10 cellular contexts compared by ENCODE assay signal in genomic region chr20:64261138-64261537, GRCh38. TPM values are rescaled to one million over a fixed set of nuclear protein-coding genes. Genes with fewer than 3 reads are reported as not detected.
A peak's percentile ranks its signal among the peaks of the same experiment; 100 is the strongest.
DNase-seq lines count a peak whose midpoint lies in the region; ATAC-seq and TF ChIP-seq lines count a peak whose summit lies in the region.
"Had no signal": no experiment of that assay in that cellular context is flagged by ENCODE, and none has a peak within 500 bp of the region (broad histone marks: within the 10 kb centered on the region; RNA-seq: fewer than 3 reads in every experiment).

No MANE protein-coding gene starts in this region.

- H3K4me3 Mint-ChIP-seq in CD4-positive, alpha-beta memory T cell = peak overlapping the region; percentile 29 to 86 (median 74)
- H3K4me3 Mint-ChIP-seq in progenitor cell of endocrine pancreas (ENCODE audit: low read depth) (no peak overlapping the region), CD14-positive monocyte (no peak overlapping the region)
- H3K4me3 Mint-ChIP-seq: neural crest cell had no signal

- intact Hi-C loops in CD4-positive, alpha-beta memory T cell (cut with micrococcal nuclease) = no loop called here
- intact Hi-C loops in CD14-positive monocyte (cut with micrococcal nuclease) = no loop called here

- TF ChIP-seq CTCF in foreskin fibroblast (IDR thresholded peaks at IDR 0.05; ENCODE audit: low read depth, low read length) (no peak), progenitor cell of endocrine pancreas (IDR thresholded peaks at IDR 0.05; ENCODE audit: unreplicated experiment) (no peak), CD14-positive monocyte (IDR thresholded peaks at IDR 0.05) (no peak)

- POLR2A ChIA-PET in CD4-positive, alpha-beta memory T cell (lab: Charles Lee; ENCODE audit: partially characterized antibody) = interaction anchor here (1.2 kb wide), 1 partner anchor 18 kb away, joined by 3 read pairs; no protein-coding TSS in a partner anchor

- peaks cover 78% of the 10 kb centered on the region for H3K4me1 ChIP-seq in CD4-positive, alpha-beta memory T cell (ENCODE audit: insufficient read depth, low read length)

- peaks cover 60 to 94% (median 82%) of the 10 kb centered on the region in 4 donors for H3K4me1 Mint-ChIP-seq in CD4-positive, alpha-beta memory T cell
- H3K4me1 Mint-ChIP-seq in progenitor cell of endocrine pancreas (ENCODE audit: low read depth) = peaks cover 22% of the 10 kb centered on the region
- H3K4me1 Mint-ChIP-seq in CD14-positive monocyte = peaks cover 20% of the 10 kb centered on the region

- H3K27me3 ChIP-seq in CD4-positive, alpha-beta memory T cell (ENCODE audit: insufficient read depth, low read length) = no peaks in the 10 kb centered on the region

- no peaks in the 10 kb centered on the region for H3K9me3 Mint-ChIP-seq in CD4-positive, alpha-beta memory T cell
- no peaks in the 10 kb centered on the region for H3K9me3 Mint-ChIP-seq in progenitor cell of endocrine pancreas (ENCODE audit: low read depth)
- no peaks in the 10 kb centered on the region for H3K9me3 Mint-ChIP-seq in CD14-positive monocyte
- H3K9me3 Mint-ChIP-seq: neural crest cell had no signal

- CTCF ChIA-PET in CD4-positive, alpha-beta memory T cell (lab: Charles Lee; ENCODE audit: partially characterized antibody) = interaction anchor here (1.0 kb wide), 1 partner anchor 25 kb away, joined by 3 read pairs; no protein-coding TSS in a partner anchor

- ATAC-seq in SK-N-SH treated with all-trans-retinoic acid at 6 μM for 48 hours (peak; percentile 63), HG02852 (IDR thresholded peaks at IDR 0.05; ENCODE audit: unreplicated experiment) (no peak)

- H3K36me3 Mint-ChIP-seq in CD4-positive, alpha-beta memory T cell = peaks cover 17 to 64% of the 10 kb centered on the region in 2 donors
- peaks cover 4% of the 10 kb centered on the region for H3K36me3 Mint-ChIP-seq in progenitor cell of endocrine pancreas (ENCODE audit: insufficient read depth)
- peaks cover 46 to 49% of the 10 kb centered on the region in 2 donors for H3K36me3 Mint-ChIP-seq in CD14-positive monocyte

- no peak overlapping the region for H3K4me3 ChIP-seq in CD4-positive, alpha-beta memory T cell (ENCODE audit: low read length in 2 of 2)
- peak overlapping the region in 1 of 2 donors; percentile 37 for H3K4me3 ChIP-seq in foreskin fibroblast (ENCODE audit: low read depth in 1 of 2, low read length in 2 of 2)

- no peaks in the 10 kb centered on the region for H3K9me3 ChIP-seq in CD4-positive, alpha-beta memory T cell (ENCODE audit: control insufficient read depth in 1 of 2, low read length in 2 of 2)

- no peak for DNase-seq in CD4-positive, alpha-beta memory T cell
- DNase-seq in foreskin fibroblast = peak; percentile 71 to 78
- DNase-seq in progenitor cell of endocrine pancreas (ENCODE audit: low spot score, unreplicated experiment) = no peak
- DNase-seq in CD14-positive monocyte (ENCODE audit: low spot score) = no peak
- no peak for DNase-seq in DMS53 treated with DMSO at 0.1 percent for 48 hours (lab: John Stamatoyannopoulos, UW; ENCODE audit: unreplicated experiment)
- DNase-seq in NCI-H2107 treated with DMSO at 0.1 percent for 48 hours (lab: John Stamatoyannopoulos, UW; ENCODE audit: unreplicated experiment) = no peak
- DNase-seq: effector CD8-positive, alpha-beta T cell had no signal

- peak overlapping the region in 6 of 7 donors; percentile 19 to 95 (median 71) for H3K27ac Mint-ChIP-seq in CD4-positive, alpha-beta memory T cell
- H3K27ac Mint-ChIP-seq in progenitor cell of endocrine pancreas = peak overlapping the region; percentile 43
- peak overlapping the region in 1 of 7 donors; percentile 23 for H3K27ac Mint-ChIP-seq in CD14-positive monocyte

- H3K36me3 ChIP-seq in CD4-positive, alpha-beta memory T cell (ENCODE audit: insufficient read depth, low read length) = peaks cover 11% of the 10 kb centered on the region

- H3K27me3 Mint-ChIP-seq in CD4-positive, alpha-beta memory T cell = no peaks in the 10 kb centered on the region
- no peaks in the 10 kb centered on the region for H3K27me3 Mint-ChIP-seq in progenitor cell of endocrine pancreas
- no peaks in the 10 kb centered on the region for H3K27me3 Mint-ChIP-seq in CD14-positive monocyte (ENCODE audit: low read depth in 3 of 3)

- no peak overlapping the region for H3K27ac ChIP-seq in CD4-positive, alpha-beta memory T cell (ENCODE audit: low read depth, low read length)

TF ChIP-seq in SK-N-SH treated with all-trans-retinoic acid at 6 μM for 48 hours, 23 proteins besides CTCF, POLR2A, EP300 and RAD21:
- TF ChIP-seq TCF4 (CRISPR knock-in tag; IDR thresholded peaks at IDR 0.05; ENCODE audit: borderline replicate concordance) (peak; percentile 63; the same call in 1 of the 2 replicates), ISL1 (CRISPR knock-in tag; IDR thresholded peaks at IDR 0.05) (peak; percentile 31; the same call in 1 of the 2 replicates)
- TF ChIP-seq, protein P1, sequence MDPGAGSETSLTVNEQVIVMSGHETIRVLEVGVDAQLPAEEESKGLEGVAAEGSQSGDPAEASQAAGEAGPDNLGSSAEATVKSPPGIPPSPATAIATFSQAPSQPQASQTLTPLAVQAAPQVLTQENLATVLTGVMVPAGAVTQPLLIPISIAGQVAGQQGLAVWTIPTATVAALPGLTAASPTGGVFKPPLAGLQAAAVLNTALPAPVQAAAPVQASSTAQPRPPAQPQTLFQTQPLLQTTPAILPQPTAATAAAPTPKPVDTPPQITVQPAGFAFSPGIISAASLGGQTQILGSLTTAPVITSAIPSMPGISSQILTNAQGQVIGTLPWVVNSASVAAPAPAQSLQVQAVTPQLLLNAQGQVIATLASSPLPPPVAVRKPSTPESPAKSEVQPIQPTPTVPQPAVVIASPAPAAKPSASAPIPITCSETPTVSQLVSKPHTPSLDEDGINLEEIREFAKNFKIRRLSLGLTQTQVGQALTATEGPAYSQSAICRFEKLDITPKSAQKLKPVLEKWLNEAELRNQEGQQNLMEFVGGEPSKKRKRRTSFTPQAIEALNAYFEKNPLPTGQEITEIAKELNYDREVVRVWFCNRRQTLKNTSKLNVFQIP (CRISPR knock-in tag; IDR thresholded peaks at IDR 0.05; ENCODE audit: borderline replicate concordance, low read depth) = no peak

RNA-seq across cellular contexts. Expression of gene PCMTD2, which starts 5.6 kb away (rescaled TPM):
- 100 to 1,000 TPM; 187 to 196 TPM for total RNA-seq in CD4-positive, alpha-beta memory T cell
- 100 to 1,000 TPM in 1 of 2 donors, 10 to 100 TPM in 1; 52.5 to 111 TPM for polyA plus RNA-seq in CD4-positive, alpha-beta memory T cell
- 102 and 106 TPM in 2 replicates for total RNA-seq in progenitor cell of endocrine pancreas
- 10 to 100 TPM; 26.5 to 27.6 TPM for polyA plus RNA-seq in CD14-positive monocyte

Comparison
In these comparisons a context has a peak if more than half of its experiments do, and no peak if none do; other contexts are left out.
1. DNase-seq: peak in foreskin fibroblast (2 of 2); none in CD4-positive, alpha-beta memory T cell (0 of 5), progenitor cell of endocrine pancreas (single experiment), CD14-positive monocyte (single experiment), DMS53 treated with DMSO at 0.1 percent for 48 hours (single experiment) and NCI-H2107 treated with DMSO at 0.1 percent for 48 hours (single experiment).
2. H3K4me3 Mint-ChIP-seq: peak in CD4-positive, alpha-beta memory T cell (8 of 8); none in progenitor cell of endocrine pancreas (single experiment) and CD14-positive monocyte (0 of 2).